Comparison of ENCODE assay signal across 2 cellular contexts in the genomic region with DNA sequence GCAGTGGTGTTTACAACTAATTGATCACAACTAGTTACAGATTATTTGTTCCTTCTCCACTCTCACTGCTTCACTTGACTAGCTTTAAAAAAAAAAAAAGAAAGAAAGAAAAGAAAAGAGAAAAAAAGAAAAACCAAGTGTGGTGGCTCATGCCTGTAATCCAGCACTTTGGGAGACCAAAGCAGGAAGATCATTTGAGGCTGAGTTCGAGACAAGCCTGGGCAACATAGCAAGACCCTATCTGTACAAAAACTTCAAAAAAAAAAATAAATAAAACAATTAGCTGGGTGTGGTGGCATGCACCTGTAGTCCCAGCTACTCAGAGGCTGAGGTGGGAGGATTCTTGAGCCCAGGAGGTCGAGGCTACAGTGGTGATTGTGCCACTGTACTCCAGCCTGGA.
TF ChIP-seq lines count a peak whose summit lies in the region.

No MANE protein-coding gene starts in this region.

TF ChIP-seq in IMR-90, 13 proteins besides CTCF, POLR2A, EP300 and RAD21:
- TF ChIP-seq BHLHE40 (IDR thresholded peaks at IDR 0.05; ENCODE audit: low read depth, low read length) (no peak), NFE2L2 (IDR thresholded peaks at IDR 0.05; ENCODE audit: low read depth, low read length) (no peak), CEBPB (IDR thresholded peaks at IDR 0.05; ENCODE audit: low read depth, low read length) (no peak), MXI1 (IDR thresholded peaks at IDR 0.05; ENCODE audit: borderline replicate concordance, low read depth, low read length) (no peak), CHD1 (IDR thresholded peaks at IDR 0.05; ENCODE audit: low read depth, low read length) (no peak), RFX5 (IDR thresholded peaks at IDR 0.05; ENCODE audit: low read depth, low read length) (no peak), SMC3 (IDR thresholded peaks at IDR 0.05; ENCODE audit: low read depth, low read length) (no peak), MAZ (IDR thresholded peaks at IDR 0.05; ENCODE audit: borderline replicate concordance, low read depth, low read length) (no peak), FOS (IDR thresholded peaks at IDR 0.05; ENCODE audit: low read depth, low read length) (no peak)
- TF ChIP-seq, protein P1, sequence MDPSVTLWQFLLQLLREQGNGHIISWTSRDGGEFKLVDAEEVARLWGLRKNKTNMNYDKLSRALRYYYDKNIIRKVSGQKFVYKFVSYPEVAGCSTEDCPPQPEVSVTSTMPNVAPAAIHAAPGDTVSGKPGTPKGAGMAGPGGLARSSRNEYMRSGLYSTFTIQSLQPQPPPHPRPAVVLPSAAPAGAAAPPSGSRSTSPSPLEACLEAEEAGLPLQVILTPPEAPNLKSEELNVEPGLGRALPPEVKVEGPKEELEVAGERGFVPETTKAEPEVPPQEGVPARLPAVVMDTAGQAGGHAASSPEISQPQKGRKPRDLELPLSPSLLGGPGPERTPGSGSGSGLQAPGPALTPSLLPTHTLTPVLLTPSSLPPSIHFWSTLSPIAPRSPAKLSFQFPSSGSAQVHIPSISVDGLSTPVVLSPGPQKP (IDR thresholded peaks at IDR 0.05; ENCODE audit: borderline replicate concordance, low read depth, low read length): no peak

TF ChIP-seq in K562, 482 proteins besides CTCF, POLR2A, EP300 and RAD21:
- TF ChIP-seq MTA1 (IDR thresholded peaks at IDR 0.05; ENCODE audit: borderline replicate concordance) (no peak), RBM25 (IDR thresholded peaks at IDR 0.05; ENCODE audit: low read depth, low read length, severe bottlenecking) (peak; percentile 39), ZNF121 (CRISPR knock-in tag; conservative IDR thresholded peaks at IDR 0.05) (peak; percentile 83)
